1 cellular context compared by ENCODE assay signal in genomic region chr11:122628691-122629555, GRCh38.
TF ChIP-seq lines count a peak whose summit lies in the region.

No MANE protein-coding gene starts in this region.

TF ChIP-seq in HepG2, 621 proteins besides CTCF, POLR2A, EP300 and RAD21 (continued from another document):
- TF ChIP-seq ERF (CRISPR knock-in tag; IDR thresholded peaks at IDR 0.05) (peak; percentile 41; the same call in 1 of the 2 replicates), ZNF264 (CRISPR knock-in tag; IDR thresholded peaks at IDR 0.05) (no peak), MLLT10 (CRISPR knock-in tag; IDR thresholded peaks at IDR 0.05) (no peak)
